ENCODE assay signal across 22 cellular contexts in the genomic region with DNA sequence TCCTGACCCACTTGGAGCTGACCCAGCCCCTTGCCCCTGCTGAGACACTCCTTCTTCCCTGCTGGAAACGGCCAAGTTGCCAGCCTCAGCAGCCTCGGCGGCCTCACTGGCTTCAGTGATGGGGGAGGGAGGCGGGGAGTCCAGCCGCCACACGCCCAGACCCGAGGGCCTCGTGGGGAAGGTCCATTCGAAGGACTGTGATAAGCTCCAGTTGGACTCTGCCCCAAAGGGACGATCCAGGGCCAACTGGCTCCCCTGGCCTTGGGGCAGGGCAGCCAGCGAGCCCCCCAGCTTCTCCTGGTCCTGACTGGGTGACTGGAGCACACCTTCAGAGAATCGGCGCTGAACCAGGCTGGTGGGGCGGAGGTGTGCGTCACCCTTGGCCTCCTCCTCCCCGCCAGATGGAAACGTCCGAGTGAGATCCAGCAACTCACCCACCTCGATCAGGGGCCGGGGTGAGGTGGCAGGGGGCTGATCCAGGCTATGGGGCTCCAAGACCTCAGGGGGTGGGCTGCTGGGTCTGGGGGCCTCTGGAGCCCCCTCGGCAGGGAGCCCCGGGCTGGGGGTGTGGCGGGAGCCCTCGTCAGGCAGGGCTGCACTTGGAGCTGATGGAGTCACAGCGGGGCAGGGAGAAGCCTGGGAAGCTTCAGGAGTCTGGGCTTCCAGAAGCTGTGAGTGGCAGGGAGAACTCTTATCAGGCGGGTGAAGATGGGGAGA. TPM values are rescaled to one million over a fixed set of nuclear protein-coding genes. Genes with fewer than 3 reads are reported as not detected.
DNase-seq lines count a peak whose midpoint lies in the region; ATAC-seq, FAIRE-seq and TF ChIP-seq lines count a peak whose summit lies in the region.
"Had no signal": no experiment of that assay in that cellular context is flagged by ENCODE, and none has a peak within 500 bp of the region (broad histone marks: within the 10 kb centered on the region; RNA-seq: fewer than 3 reads in every experiment).

No MANE protein-coding gene starts in this region.

- intact Hi-C loops in body of pancreas (cut with DNase I) (no loop called here), HepG2 (cut with micrococcal nuclease; ENCODE audit: unreplicated experiment) (no loop called here), stomach (cut with DNase I; ENCODE audit: low total_unique reads) (no loop called here)

- no peak overlapping the region for H3K4me2 ChIP-seq in HepG2 (ENCODE audit: low read depth, low read length)

- no peak for DNase-seq in GM12891 (ENCODE audit: insufficient read length, low spot score)
- DNase-seq in body of pancreas = peak in 1 of 4 donors; percentile 32
- no peak for DNase-seq in HepG2 (ENCODE audit: low spot score)
- DNase-seq in stomach = peak; percentile 57
- no peak for DNase-seq in SIG-M5 treated with dmso at 0.1 percent for 504 hours (lab: John Stamatoyannopoulos, UW; ENCODE audit: unreplicated experiment)
- DNase-seq in omental fat pad (ENCODE audit: low spot score) = no peak
- no peak for DNase-seq in H54 (ENCODE audit: insufficient read length, low spot score)
- no peak for DNase-seq in NOMO-1 (lab: John Stamatoyannopoulos, UW; ENCODE audit: unreplicated experiment in 2 of 2)
- DNase-seq: activated CD4-positive, alpha-beta T cell treated with anti-CD3 and anti-CD28 coated beads, Interleukin-2, amount 50 U/mL, for 48 hours; immature natural killer cell; KG1; NCI-H1048; NCI-H2107; NCI-H524; SHP77 treated with DMSO at 0.1 percent for 48 hours; T-helper 1 cell; trophoblast cell had no signal

- POLR2A ChIA-PET in HepG2 (lab: Yijun Ruan, JAX) = interaction anchor here (0.6 to 3.1 kb wide), 3 partner anchors 9 to 12 kb away, joined by 3 to 33 read pairs (median 4); a partner anchor contains a TSS

- FAIRE-seq in GM12891 (lab: Jason Lieb, UNC) (no peak), HepG2 (lab: Jason Lieb, UNC) (no peak), H54 (lab: Jason Lieb, UNC) (no peak)

- BruUV-seq in HepG2 (replicated peaks; lab: Mats Ljungman, UMichigan) = no TSS peak

- no peaks in the 10 kb centered on the region for H3K79me2 ChIP-seq in HepG2 (ENCODE audit: insufficient read depth, low read length)

- peak overlapping the region; percentile 84 to 97 (median 92) for H3K27ac ChIP-seq in body of pancreas
- no peak overlapping the region for H3K27ac ChIP-seq in HepG2 (ENCODE audit: extremely low read length, insufficient read depth, low read length)
- peak overlapping the region; percentile 84 to 95 (median 90) for H3K27ac ChIP-seq in stomach

- TF ChIP-seq CTCF in body of pancreas (IDR thresholded peaks at IDR 0.05) (no peak), HepG2 (CRISPR knock-in tag; IDR thresholded peaks at IDR 0.05) (no peak), stomach (IDR thresholded peaks at IDR 0.05) (no peak), omental fat pad (IDR thresholded peaks at IDR 0.05) (no peak)

- TF ChIP-seq RAD21 in HepG2 (CRISPR knock-in tag; IDR thresholded peaks at IDR 0.05) = no peak

- ATAC-seq in body of pancreas = no peak
- no peak for ATAC-seq in HepG2
- ATAC-seq in omental fat pad (ENCODE audit: low FRiP score) = no peak
- ATAC-seq: HCT116; stimulated activated effector memory CD8-positive, alpha-beta T cell treated with anti-CD3 and anti-CD28 coated beads, Interleukin-12 subunit alpha, Interleukin-12 subunit beta, amount 100 ng/mL, for 72 hours had no signal

- H3K27me3 ChIP-seq in body of pancreas (no peaks in the 10 kb centered on the region), HepG2 (ENCODE audit: control insufficient read depth in 1 of 2, insufficient read depth in 2 of 2, low read length in 2 of 2) (no peaks in the 10 kb centered on the region), stomach (no peaks in the 10 kb centered on the region)

- no peak for TF ChIP-seq EP300 in HepG2 (IDR thresholded peaks at IDR 0.05; ENCODE audit: low read depth in 2 of 2, low read length in 2 of 2)
- TF ChIP-seq EP300 in HepG2 (CRISPR knock-in tag; IDR thresholded peaks at IDR 0.05; ENCODE audit: borderline replicate concordance) = no peak
- no peak for TF ChIP-seq EP300 in stomach (IDR thresholded peaks at IDR 0.05)

- H3K4me1 ChIP-seq in body of pancreas (peaks cover 92% of the 10 kb centered on the region), HepG2 (ENCODE audit: insufficient read depth, low read length) (peaks cover 52% of the 10 kb centered on the region), stomach (peaks cover 83 to 100% (median 94%) of the 10 kb centered on the region in 4 donors)

- WGBS in body of pancreas, 2 donors = 59 to 91% methylated on average over 5 to 22 of the region's 26 CpGs
- 74% methylated on average over 8 of the region's 26 CpGs for WGBS in HepG2 (ENCODE audit: low lambda C conversion rate)
- WGBS in stomach, 5 donors = 56 to 74% (median 56%) methylated on average over 18 to 26 of the region's 26 CpGs

- no peaks in the 10 kb centered on the region for H3K9me3 ChIP-seq in body of pancreas
- H3K9me3 ChIP-seq in HepG2 (ENCODE audit: low read length) = no peaks in the 10 kb centered on the region
- no peaks in the 10 kb centered on the region for H3K9me3 ChIP-seq in stomach

- in situ Hi-C loops in HepG2 (cut with HindIII; ENCODE audit: extremely low pct_ligation_motif_present, low pct_unique_long_range_greater_than_20kb) = no loop called here

- no peak overlapping the region for H2AFZ ChIP-seq in HepG2 (ENCODE audit: low read length)

- no peaks in the 10 kb centered on the region for H4K20me1 ChIP-seq in HepG2 (ENCODE audit: insufficient read depth, low read length)

- no peak overlapping the region for H3K9ac ChIP-seq in HepG2 (ENCODE audit: insufficient read depth, low read depth, low read length)

- TF ChIP-seq POLR2A in GM12891 (IDR thresholded peaks at IDR 0.05; ENCODE audit: low read depth, low read length) (no peak), body of pancreas (IDR thresholded peaks at IDR 0.05) (no peak), HepG2 (IDR thresholded peaks at IDR 0.05; ENCODE audit: insufficient read depth in 1 of 2, low read depth in 2 of 2, low read length in 2 of 2) (no peak), stomach (IDR thresholded peaks at IDR 0.05) (no peak), H54 (IDR thresholded peaks at IDR 0.05; ENCODE audit: low read depth, low read length) (no peak)

- CTCF ChIA-PET in HepG2 (lab: Yijun Ruan, JAX; ENCODE audit: low intra/inter-chr PET ratio, low total read pairs) = no interaction called here

- H3K4me3 ChIP-seq in body of pancreas = no peak overlapping the region
- no peak overlapping the region for H3K4me3 ChIP-seq in HepG2 (replicated peaks in 1 of 3; ENCODE audit: insufficient read depth in 1 of 3, low read depth in 2 of 3, low read length in 3 of 3)
- no peak overlapping the region for H3K4me3 ChIP-seq in stomach

- H3K36me3 ChIP-seq in body of pancreas (replicated peaks in 1 of 2; ENCODE audit: insufficient read depth in 1 of 2, low read depth in 2 of 2) (peaks cover 8 to 11% of the 10 kb centered on the region in 2 donors), HepG2 (replicated peaks in 1 of 2; ENCODE audit: control insufficient read depth in 1 of 2, insufficient read depth in 2 of 2, low read length in 2 of 2) (peaks cover 21 to 41% of the 10 kb centered on the region in 2 experiments; a peak in 4 of 5 replicates), stomach (peaks cover 73 to 85% (median 82%) of the 10 kb centered on the region in 4 donors)

RNA-seq across cellular contexts. Expression of a gene that starts 11.5 kb away (rescaled TPM):
- polyA plus RNA-seq in GM12891 (2012; ENCODE audit: low read depth, missing spikeins) = 6.6 TPM
- total RNA-seq in body of pancreas = 100 to 1,000 TPM in 1 of 2 donors, 10 to 100 TPM in 1; 83.5 to 115 TPM
- 12.2 and 13.7 TPM in 2 replicates for total RNA-seq in HepG2 (2016; rRNA removed; fragmentation: Illumina TruSeq; extraction: Trizol)
- 1.2 and 1.4 TPM in 2 replicates for total RNA-seq in HepG2 (2016; cell fraction: cytosol; rRNA removed; fragmentation: Illumina TruSeq; extraction: Trizol; ENCODE audit: low read depth)
- total RNA-seq in HepG2 (2016; cell fraction: insoluble cytoplasmic fraction; rRNA removed; fragmentation: Illumina TruSeq; extraction: Trizol) = 9.9 and 16.7 TPM in 2 replicates
- 1.9 and 3.6 TPM in 2 replicates for total RNA-seq in HepG2 (2016; cell fraction: membrane; rRNA removed; fragmentation: Illumina TruSeq; extraction: Trizol)
- total RNA-seq in HepG2 (2016; cell fraction: nucleus; rRNA removed; fragmentation: Illumina TruSeq; extraction: Trizol) = 19.5 and 21.4 TPM in 2 replicates
- 15.0 and 15.5 TPM in 2 replicates for polyA plus RNA-seq in HepG2 (2011; rRNA removed)
- polyA plus RNA-seq in HepG2 (2011; cell fraction: cytosol; rRNA removed) = 6.7 and 7.0 TPM in 2 replicates
- polyA plus RNA-seq in HepG2 (2011; cell fraction: nucleus; rRNA removed) = 64.2 and 69.6 TPM in 2 replicates
- polyA plus RNA-seq in HepG2 (2012) = 17.3 and 21.8 TPM in 2 replicates
- 0.26 and 1.5 TPM in 2 replicates for polyA plus RNA-seq in HepG2 (2016; cell fraction: cytosol; fragmentation: Illumina TruSeq; extraction: Trizol; ENCODE audit: low read depth)
- 13.8 and 16.2 TPM in 2 replicates for polyA plus RNA-seq in HepG2 (2016; cell fraction: insoluble cytoplasmic fraction; fragmentation: Illumina TruSeq; extraction: Trizol; ENCODE audit: low read depth)
- polyA plus RNA-seq in HepG2 (2016; cell fraction: membrane; fragmentation: Illumina TruSeq; extraction: Trizol; ENCODE audit: low read depth) = 2.1 and 3.5 TPM in 2 replicates
- 46.6 and 51.1 TPM in 2 replicates for polyA plus RNA-seq in HepG2 (2016; cell fraction: nucleus; fragmentation: Illumina TruSeq; extraction: Trizol; ENCODE audit: insufficient read depth, low read depth)
- polyA minus RNA-seq in HepG2 (2011; rRNA and poly(A)+ RNA removed; ENCODE audit: low replicate concordance) = 33.6 and 51.4 TPM in 2 replicates
- polyA minus RNA-seq in HepG2 (2011; cell fraction: cytosol; rRNA and poly(A)+ RNA removed) = 7.7 and 9.8 TPM in 2 replicates
- 22.8 and 23.6 TPM in 2 replicates for polyA minus RNA-seq in HepG2 (2011; cell fraction: nucleus; rRNA and poly(A)+ RNA removed)
- total RNA-seq in stomach = 100 to 1,000 TPM in 3 of 5 donors, 10 to 100 TPM in 2; 59.4 to 238 (median 126) TPM
- 100 to 1,000 TPM in 2 of 3 donors, 10 to 100 TPM in 1; 84.9 to 136 (median 111) TPM for polyA plus RNA-seq in stomach
- total RNA-seq in omental fat pad = 100 to 1,000 TPM; 119 to 162 (median 137) TPM

RNA-seq across cellular contexts. Expression of a gene that starts 22.5 kb away (rescaled TPM):
- polyA plus RNA-seq in GM12891 (2012; ENCODE audit: low read depth, missing spikeins) = 89.8 TPM
- total RNA-seq in body of pancreas (10 to 100 TPM; 44.2 to 51.9 TPM), HepG2 (2016; rRNA removed; fragmentation: Illumina TruSeq; extraction: Trizol) (129 and 175 TPM in 2 replicates), stomach (10 to 100 TPM; 15.8 to 62.9 (median 41.9) TPM), omental fat pad (10 to 100 TPM; 53.5 to 81.8 (median 61.2) TPM)
- 39.5 and 48.1 TPM in 2 replicates for total RNA-seq in HepG2 (2016; cell fraction: cytosol; rRNA removed; fragmentation: Illumina TruSeq; extraction: Trizol; ENCODE audit: low read depth)
- total RNA-seq in HepG2 (2016; cell fraction: insoluble cytoplasmic fraction; rRNA removed; fragmentation: Illumina TruSeq; extraction: Trizol) = 132 and 160 TPM in 2 replicates
- 80.0 and 85.8 TPM in 2 replicates for total RNA-seq in HepG2 (2016; cell fraction: membrane; rRNA removed; fragmentation: Illumina TruSeq; extraction: Trizol)
- total RNA-seq in HepG2 (2016; cell fraction: nucleus; rRNA removed; fragmentation: Illumina TruSeq; extraction: Trizol) = 62.2 and 67.3 TPM in 2 replicates
- polyA plus RNA-seq in HepG2 (2011; rRNA removed) (86.4 and 93.6 TPM in 2 replicates), stomach (10 to 100 TPM; 43.5 to 58.8 (median 50.6) TPM)
- polyA plus RNA-seq in HepG2 (2011; cell fraction: cytosol; rRNA removed) = 92.2 and 107 TPM in 2 replicates
- polyA plus RNA-seq in HepG2 (2011; cell fraction: nucleus; rRNA removed) = 43.4 and 45.7 TPM in 2 replicates
- 66.6 and 80.8 TPM in 2 replicates for polyA plus RNA-seq in HepG2 (2012)
- polyA plus RNA-seq in HepG2 (2016; cell fraction: cytosol; fragmentation: Illumina TruSeq; extraction: Trizol; ENCODE audit: low read depth) = 42.7 and 45.8 TPM in 2 replicates
- 210 and 213 TPM in 2 replicates for polyA plus RNA-seq in HepG2 (2016; cell fraction: insoluble cytoplasmic fraction; fragmentation: Illumina TruSeq; extraction: Trizol; ENCODE audit: low read depth)
- polyA plus RNA-seq in HepG2 (2016; cell fraction: membrane; fragmentation: Illumina TruSeq; extraction: Trizol; ENCODE audit: low read depth) = 68.1 and 80.7 TPM in 2 replicates
- polyA plus RNA-seq in HepG2 (2016; cell fraction: nucleus; fragmentation: Illumina TruSeq; extraction: Trizol; ENCODE audit: insufficient read depth, low read depth) = 109 and 126 TPM in 2 replicates
- 177 and 420 TPM in 2 replicates for polyA minus RNA-seq in HepG2 (2011; rRNA and poly(A)+ RNA removed; ENCODE audit: low replicate concordance)
- polyA minus RNA-seq in HepG2 (2011; cell fraction: cytosol; rRNA and poly(A)+ RNA removed) = 65.8 and 69.2 TPM in 2 replicates
- polyA minus RNA-seq in HepG2 (2011; cell fraction: nucleus; rRNA and poly(A)+ RNA removed) = 20.9 and 25.1 TPM in 2 replicates

RNA-seq across cellular contexts. Expression of a gene that starts 24.9 kb away (rescaled TPM):
- polyA plus RNA-seq in GM12891 (2012; ENCODE audit: low read depth, missing spikeins) = not detected
- total RNA-seq in body of pancreas (not detected), HepG2 (2016; rRNA removed; fragmentation: Illumina TruSeq; extraction: Trizol) (not detected in 2 replicates), stomach (1 to 10 TPM in 1 of 5 donors, under 1 TPM in 1, not detected in 3; 0.18 to 1.7 TPM), omental fat pad (not detected)
- not detected in 2 replicates for total RNA-seq in HepG2 (2016; cell fraction: cytosol; rRNA removed; fragmentation: Illumina TruSeq; extraction: Trizol; ENCODE audit: low read depth)
- total RNA-seq in HepG2 (2016; cell fraction: insoluble cytoplasmic fraction; rRNA removed; fragmentation: Illumina TruSeq; extraction: Trizol) = not detected in 2 replicates
- not detected in 2 replicates for total RNA-seq in HepG2 (2016; cell fraction: membrane; rRNA removed; fragmentation: Illumina TruSeq; extraction: Trizol)
- total RNA-seq in HepG2 (2016; cell fraction: nucleus; rRNA removed; fragmentation: Illumina TruSeq; extraction: Trizol) = not detected in 2 replicates
- polyA plus RNA-seq in HepG2 (2011; rRNA removed) (0.08 and 0.20 TPM in 2 replicates), stomach (not detected)
- polyA plus RNA-seq in HepG2 (2011; cell fraction: cytosol; rRNA removed) = 0.05 and 0.13 TPM in 2 replicates
- 0.31 and 0.35 TPM in 2 replicates for polyA plus RNA-seq in HepG2 (2011; cell fraction: nucleus; rRNA removed)
- 0.13 TPM in 1 of 2 replicates, not detected in the other for polyA plus RNA-seq in HepG2 (2012)
- not detected in 2 replicates for polyA plus RNA-seq in HepG2 (2016; cell fraction: cytosol; fragmentation: Illumina TruSeq; extraction: Trizol; ENCODE audit: low read depth)
- polyA plus RNA-seq in HepG2 (2016; cell fraction: insoluble cytoplasmic fraction; fragmentation: Illumina TruSeq; extraction: Trizol; ENCODE audit: low read depth) = not detected in 2 replicates
- not detected in 2 replicates for polyA plus RNA-seq in HepG2 (2016; cell fraction: membrane; fragmentation: Illumina TruSeq; extraction: Trizol; ENCODE audit: low read depth)
- polyA plus RNA-seq in HepG2 (2016; cell fraction: nucleus; fragmentation: Illumina TruSeq; extraction: Trizol; ENCODE audit: insufficient read depth, low read depth) = not detected in 2 replicates
- 0.21 TPM in 1 of 2 replicates, not detected in the other for polyA minus RNA-seq in HepG2 (2011; rRNA and poly(A)+ RNA removed; ENCODE audit: low replicate concordance)
- not detected in 2 replicates for polyA minus RNA-seq in HepG2 (2011; cell fraction: cytosol; rRNA and poly(A)+ RNA removed)
- polyA minus RNA-seq in HepG2 (2011; cell fraction: nucleus; rRNA and poly(A)+ RNA removed) = 0.26 TPM in 1 of 2 replicates, not detected in the other
- total RNA-seq: dermis microvascular lymphatic vessel endothelial cell, mesenteric fat pad, pulmonary artery endothelial cell had no signal
- polyA plus RNA-seq: immature natural killer cell had no signal
